In genomic region chr12:93025145-93026103, GRCh38 we compare ENCODE assay signal across 10 cellular contexts.
DNase-seq lines count a peak whose midpoint lies in the region; ATAC-seq and TF ChIP-seq lines count a peak whose summit lies in the region.
"Had no signal": no experiment of that assay in that cellular context is flagged by ENCODE, and none has a peak within 500 bp of the region (broad histone marks: within the 10 kb centered on the region; RNA-seq: fewer than 3 reads in every experiment).

No MANE protein-coding gene starts in this region.

- no peaks in the 10 kb centered on the region for H3K79me2 ChIP-seq in HCT116 (ENCODE audit: insufficient read depth, low read length)

- H3K4me3 Mint-ChIP-seq in memory B cell = no peak overlapping the region
- H3K4me3 Mint-ChIP-seq: activated T-cell treated with anti-CD3 and anti-CD28 coated beads, Interleukin-2, amount 50 U/mL, for 4 hours; CD4-positive, CD25-positive, alpha-beta regulatory T cell had no signal

- no peak overlapping the region for H3K4me2 ChIP-seq in HCT116 (ENCODE audit: low read length)
- no peak overlapping the region for H3K4me2 ChIP-seq in neuronal stem cell (ENCODE audit: insufficient read depth, low read length, poor library complexity, severe bottlenecking)

- no peaks in the 10 kb centered on the region for H4K20me1 ChIP-seq in HCT116 (ENCODE audit: insufficient read depth)

- no peak overlapping the region for H4K91ac ChIP-seq in neuronal stem cell (ENCODE audit: low read depth, low read length, poor library complexity)

- H4K8ac ChIP-seq in neuronal stem cell (ENCODE audit: low read depth, low read length) = no peak overlapping the region

- no peak overlapping the region for H3K18ac ChIP-seq in neuronal stem cell (ENCODE audit: low read length)

- intact Hi-C loops in HCT116 (cut with micrococcal nuclease) = loop anchor here (2.0 to 5.0 kb wide), 2 partner anchors 357 to 371 kb away; no protein-coding TSS in a partner anchor

- H3K27ac ChIP-seq in HCT116 (ENCODE audit: low read depth, low read length) (no peak overlapping the region), brain microvascular endothelial cell (no peak overlapping the region), neuronal stem cell (replicated peaks; ENCODE audit: low read length) (no peak overlapping the region)

- H3K79me1 ChIP-seq in neuronal stem cell (ENCODE audit: low read depth, low read length) = no peaks in the 10 kb centered on the region

- no peaks in the 10 kb centered on the region for H3K27me3 Mint-ChIP-seq in memory B cell

- no peaks in the 10 kb centered on the region for H3K9me2 ChIP-seq in HCT116 (ENCODE audit: insufficient read depth)

- no TSS peak for BruUV-seq in HCT116 (replicated peaks; lab: Mats Ljungman, UMichigan)

- no peak overlapping the region for H3K4ac ChIP-seq in neuronal stem cell (ENCODE audit: low read length)

- H3K14ac ChIP-seq in neuronal stem cell (ENCODE audit: low read length) = no peak overlapping the region

- H3K9ac ChIP-seq in HCT116 (ENCODE audit: low read length) (no peak overlapping the region), neuronal stem cell (ENCODE audit: low read depth, low read length, poor library complexity) (no peak overlapping the region)

- no peak overlapping the region for H2BK12ac ChIP-seq in neuronal stem cell (ENCODE audit: low read length)

- no peaks in the 10 kb centered on the region for H3K9me3 Mint-ChIP-seq in memory B cell
- H3K9me3 Mint-ChIP-seq: activated T-cell treated with anti-CD3 and anti-CD28 coated beads, Interleukin-2, amount 50 U/mL, for 4 hours had no signal

- H2BK5ac ChIP-seq in neuronal stem cell (ENCODE audit: low read length) = no peak overlapping the region

- H2BK15ac ChIP-seq in neuronal stem cell (ENCODE audit: low read length) = no peak overlapping the region

- TF ChIP-seq CTCF in HCT116 (IDR thresholded peaks at IDR 0.05 in 2 of 3, conservative IDR thresholded peaks at IDR 0.05 in 1 of 3; ENCODE audit: borderline replicate concordance in 1 of 3, insufficient read depth in 1 of 3, low read depth in 2 of 3, low read length in 2 of 3) (peak; percentile 49 to 64 (median 54); a peak in 5 of 6 replicates), brain microvascular endothelial cell (IDR thresholded peaks at IDR 0.05; ENCODE audit: low read depth, low read length, missing control alignments) (peak; percentile 60)

- no peaks in the 10 kb centered on the region for H3K9me3 ChIP-seq in HCT116 (ENCODE audit: control insufficient read depth in 1 of 2, insufficient read depth in 1 of 2, low read depth in 1 of 2, low read length in 2 of 2)
- H3K9me3 ChIP-seq in neuronal stem cell (replicated peaks in 1 of 2; ENCODE audit: control insufficient read depth in 2 of 2, insufficient read depth in 1 of 2, low read depth in 1 of 2, low read length in 2 of 2) = no peaks in the 10 kb centered on the region

- no peak overlapping the region for H3K4me3 ChIP-seq in HCT116 (replicated peaks in 1 of 2; ENCODE audit: low read depth in 1 of 2, low read length in 2 of 2)
- no peak overlapping the region for H3K4me3 ChIP-seq in brain microvascular endothelial cell (ENCODE audit: low read depth, low read length)
- H3K4me3 ChIP-seq in neuronal stem cell (ENCODE audit: low read length in 2 of 2) = no peak overlapping the region

- peak; percentile 82 for ATAC-seq in HCT116
- ATAC-seq in memory B cell (ENCODE audit: low read depth) = peak; percentile 78

- DNase-seq in NCI-H1436 (lab: John Stamatoyannopoulos, UW) (peak; percentile 20), NCI-H1436 treated with DMSO at 0.1 percent for 48 hours (lab: John Stamatoyannopoulos, UW) (no peak), HCT116 (ENCODE audit: low read depth, low spot score) (peak; percentile 45), NCI-H226 (peak; percentile 25), brain microvascular endothelial cell (peak; percentile 66), memory B cell (ENCODE audit: low spot score in 2 of 2) (peak in 1 of 2 donors; percentile 30), hypothalamus (lab: John Stamatoyannopoulos, UW) (no peak), neuronal stem cell (ENCODE audit: low spot score) (no peak)
- DNase-seq: activated T-cell treated with anti-CD3 and anti-CD28 coated beads, Interleukin-2, amount 50 U/mL, for 4 hours had no signal

- in situ Hi-C loops in brain microvascular endothelial cell (cut with HindIII; ENCODE audit: low pct_ligation_motif_present, low sequenced_read_pairs) = no loop called here

- no peaks in the 10 kb centered on the region for H3K4me1 Mint-ChIP-seq in memory B cell

- RAD21 ChIA-PET in HCT116 (lab: Charles Lee; ENCODE audit: low non-redundant PET in 1 of 2, low total read pairs in 2 of 2, uncharacterized antibody in 2 of 2, unreplicated experiment in 2 of 2) = no interaction called here

- no peaks in the 10 kb centered on the region for H3K27me3 ChIP-seq in HCT116 (ENCODE audit: insufficient read depth, low read length)
- H3K27me3 ChIP-seq in brain microvascular endothelial cell (replicated peaks) = no peaks in the 10 kb centered on the region
- H3K27me3 ChIP-seq in neuronal stem cell (ENCODE audit: control insufficient read depth in 3 of 3, insufficient read depth in 3 of 3, low read depth in 1 of 3, low read length in 3 of 3) = no peaks in the 10 kb centered on the region

- POLR2A ChIA-PET in HCT116 (lab: Charles Lee) = no interaction called here

- TF ChIP-seq RAD21 in HCT116 (IDR thresholded peaks at IDR 0.05; ENCODE audit: low read depth) = peak; percentile 81

- H3K36me3 Mint-ChIP-seq in memory B cell = no peaks in the 10 kb centered on the region
- H3K36me3 Mint-ChIP-seq: CD4-positive, CD25-positive, alpha-beta regulatory T cell had no signal

- TF ChIP-seq POLR2A in HCT116 (IDR thresholded peaks at IDR 0.05; ENCODE audit: borderline replicate concordance, extremely low read depth, insufficient read depth, insufficient read length) = no peak

- H3K4me1 ChIP-seq in HCT116 (ENCODE audit: control insufficient read depth in 1 of 2, insufficient read depth in 2 of 2, low read length in 2 of 2) (peaks cover 0 to 4% of the 10 kb centered on the region in 2 experiments; a peak in 3 of 4 replicates), neuronal stem cell (ENCODE audit: control insufficient read depth in 2 of 2, insufficient read depth in 1 of 2, low read depth in 1 of 2, low read length in 2 of 2) (peaks cover 0 to 2% of the 10 kb centered on the region in 2 donors)

- H3K36me3 ChIP-seq in HCT116 (ENCODE audit: control insufficient read depth in 1 of 2, insufficient read depth in 2 of 2, low read length in 2 of 2) (no peaks in the 10 kb centered on the region), brain microvascular endothelial cell (replicated peaks) (no peaks in the 10 kb centered on the region), neuronal stem cell (replicated peaks in 1 of 2; ENCODE audit: control insufficient read depth in 2 of 2, insufficient read depth in 2 of 2, low read length in 2 of 2) (no peaks in the 10 kb centered on the region)

- WGBS in neuronal stem cell (ENCODE audit: extremely low coverage in 2 of 2, insufficient read length in 2 of 2, insufficient replicate concordance in 1 of 2), 2 donors = no CpG with 5 or more reads among the region's 6 CpGs

- H3K23ac ChIP-seq in neuronal stem cell (ENCODE audit: low read depth, low read length, poor library complexity) = no peak overlapping the region

- H2AK5ac ChIP-seq in neuronal stem cell (ENCODE audit: low read depth, low read length) = no peak overlapping the region

- H3K27ac Mint-ChIP-seq in memory B cell = no peak overlapping the region
- H3K27ac Mint-ChIP-seq: CD4-positive, CD25-positive, alpha-beta regulatory T cell had no signal

- H2BK120ac ChIP-seq in neuronal stem cell (ENCODE audit: low read depth, low read length) = no peak overlapping the region

- H2AFZ ChIP-seq in HCT116 (ENCODE audit: low read depth, low read length, poor library complexity, severe bottlenecking) (peak overlapping the region; percentile 37), neuronal stem cell (ENCODE audit: low read length) (no peak overlapping the region)

- CTCF ChIA-PET in HCT116 (lab: Charles Lee) = interaction anchor here (1.3 kb wide), 1 partner anchor 372 kb away, joined by 4 read pairs; no protein-coding TSS in a partner anchor

TF ChIP-seq in HCT116, 20 proteins besides CTCF, POLR2A, EP300 and RAD21:
- peak; percentile 63 for TF ChIP-seq TCF7L2 (IDR thresholded peaks at IDR 0.05; ENCODE audit: borderline replicate concordance, extremely low read depth, insufficient read depth, insufficient read length)
- no peak for TF ChIP-seq SRF (IDR thresholded peaks at IDR 0.05; ENCODE audit: low read depth)

Comparison
In these comparisons a context has a peak if more than half of its experiments do, and no peak if none do; other contexts are left out.
1. DNase-seq: peak in NCI-H1436 (single experiment), HCT116 (single experiment), NCI-H226 (single experiment) and brain microvascular endothelial cell (single experiment); none in NCI-H1436 treated with DMSO at 0.1 percent for 48 hours (single experiment), hypothalamus (0 of 51) and neuronal stem cell (single experiment).